In the genomic region with DNA sequence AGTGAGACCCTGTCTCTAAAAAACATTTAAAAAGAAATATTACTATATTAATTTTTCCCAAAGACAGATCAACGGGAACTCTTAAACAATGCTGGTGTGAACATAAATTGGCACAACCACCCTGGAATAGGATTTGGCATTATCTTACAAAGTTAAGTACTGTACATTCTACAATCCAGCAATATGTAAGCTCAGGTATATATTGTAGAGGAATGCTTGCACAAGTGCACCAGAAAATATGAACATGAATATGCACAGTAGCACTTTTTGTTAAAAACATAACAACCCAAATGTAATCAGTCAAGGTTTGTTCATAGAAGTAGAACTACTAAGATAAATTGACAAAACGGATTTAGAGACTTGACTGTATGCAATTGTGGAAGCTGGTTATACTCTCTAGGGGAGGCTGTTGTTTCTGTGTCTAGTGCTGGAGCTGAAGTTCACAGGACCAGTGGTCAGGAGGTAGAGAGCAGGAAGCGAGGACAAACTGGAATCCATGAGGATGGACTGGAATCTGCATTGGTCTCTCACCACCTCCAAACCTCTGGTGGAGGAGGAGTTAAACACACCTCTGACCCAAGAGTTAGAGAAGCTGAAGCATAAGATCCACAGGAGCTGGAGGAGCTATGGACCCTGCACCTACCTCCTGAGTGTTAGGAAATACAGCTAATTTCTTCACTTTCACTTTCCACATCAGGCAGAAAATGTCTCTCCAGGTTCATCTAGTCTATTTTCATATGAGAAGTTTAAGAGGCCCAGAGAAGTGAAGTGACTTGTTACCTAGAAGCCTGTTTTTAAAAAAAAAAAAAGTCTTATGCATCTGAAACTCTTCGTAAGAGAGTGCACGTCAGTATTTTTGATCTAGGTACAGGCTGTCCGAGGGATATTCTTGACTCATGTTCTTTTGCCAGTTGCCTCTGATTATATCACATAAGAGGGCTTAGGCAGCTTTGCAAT, we compare ENCODE assay signal across 7 cellular contexts. TPM values are rescaled to one million over a fixed set of nuclear protein-coding genes. Genes with fewer than 3 reads are reported as not detected.
DNase-seq lines count a peak whose midpoint lies in the region; ATAC-seq and TF ChIP-seq lines count a peak whose summit lies in the region.

No MANE protein-coding gene starts in this region.

- intact Hi-C loops in lower leg skin (cut with DNase I; ENCODE audit: low total_unique reads): no loop called here

- no peaks in the 10 kb centered on the region for H3K27me3 Mint-ChIP-seq in activated naive CD8-positive, alpha-beta T cell

- peak overlapping the region; percentile 73 for H3K4me3 Mint-ChIP-seq in activated naive CD8-positive, alpha-beta T cell

- TF ChIP-seq CTCF in lower leg skin (IDR thresholded peaks at IDR 0.05): no peak

- 55 to 71% methylated on average over 6 of the region's 6 CpGs for WGBS in lower leg skin, 2 donors

- peaks cover 3% of the 10 kb centered on the region for H3K36me3 Mint-ChIP-seq in activated naive CD8-positive, alpha-beta T cell

- H3K4me1 Mint-ChIP-seq in activated naive CD8-positive, alpha-beta T cell (ENCODE audit: low read depth): peaks cover 26% of the 10 kb centered on the region

- H3K4me3 ChIP-seq in lower leg skin (ENCODE audit: low read depth, poor library complexity, severe bottlenecking): no peak overlapping the region

- no peak for TF ChIP-seq POLR2A in lower leg skin (IDR thresholded peaks at IDR 0.05)

- ATAC-seq in GM18868 (IDR thresholded peaks at IDR 0.05; ENCODE audit: unreplicated experiment): peak; percentile 75
- peak; percentile 54 for ATAC-seq in HG03103 (IDR thresholded peaks at IDR 0.05; ENCODE audit: low read depth, unreplicated experiment)

- H3K9me3 Mint-ChIP-seq in activated naive CD8-positive, alpha-beta T cell (ENCODE audit: low read depth): no peaks in the 10 kb centered on the region

- peak overlapping the region; percentile 42 for H3K27ac Mint-ChIP-seq in activated naive CD8-positive, alpha-beta T cell

- peak; percentile 19 to 47 for DNase-seq in lung microvascular endothelial cell (ENCODE audit: low read depth in 2 of 2)
- DNase-seq in NCI-H2107 treated with DMSO at 0.1 percent for 48 hours (lab: John Stamatoyannopoulos, UW; ENCODE audit: unreplicated experiment): no peak
- no peak for DNase-seq in NCI-H1436 treated with DMSO at 0.1 percent for 48 hours (lab: John Stamatoyannopoulos, UW)
- DNase-seq in lower leg skin (ENCODE audit: low spot score in 2 of 2): no peak

RNA-seq across cellular contexts. Expression of gene RIC1, which starts 20.3 kb away (rescaled TPM):
- total RNA-seq in lung microvascular endothelial cell (20.9 and 29.8 TPM in 2 replicates), lower leg skin (10 to 100 TPM; 31.3 to 62.3 (median 37.6) TPM)

Comparison
In these comparisons a context has a peak if more than half of its experiments do, and no peak if none do; other contexts are left out.
1. DNase-seq: peak in lung microvascular endothelial cell (2 of 2); none in NCI-H2107 treated with DMSO at 0.1 percent for 48 hours (single experiment), NCI-H1436 treated with DMSO at 0.1 percent for 48 hours (single experiment) and lower leg skin (0 of 2).